ENCODE assay signal across 8 cellular contexts in the genomic region with DNA sequence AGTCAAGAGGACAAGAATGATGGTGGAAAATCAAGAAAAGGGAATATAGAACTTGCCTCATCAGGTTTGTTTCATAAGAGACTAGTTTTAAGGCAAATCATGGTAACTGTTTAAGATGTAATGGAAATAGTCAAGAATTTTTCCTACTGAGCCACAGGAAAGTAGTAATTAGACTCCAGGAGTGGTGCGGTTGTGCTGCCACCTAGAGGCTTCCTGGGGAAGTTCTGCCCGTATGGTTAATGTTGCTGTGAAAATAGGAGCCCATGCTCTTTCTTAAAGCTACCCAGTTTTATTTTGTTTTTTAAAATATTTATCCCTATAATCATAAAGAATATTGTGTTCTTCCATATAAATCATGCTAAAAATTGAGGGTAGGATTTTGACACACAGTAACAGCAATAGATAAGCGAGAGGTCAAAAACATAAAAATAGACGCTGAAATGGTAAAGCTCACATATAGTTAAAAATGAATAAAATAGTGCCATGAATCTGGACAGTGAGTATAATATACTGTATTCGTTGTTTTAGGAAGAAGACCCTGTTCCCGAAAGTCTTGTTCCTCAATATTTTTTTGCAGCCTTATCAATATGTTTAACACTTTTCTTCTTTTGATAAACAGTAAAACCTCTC.
A peak's percentile ranks its signal among the peaks of the same experiment; 100 is the strongest.
DNase-seq lines count a peak whose midpoint lies in the region; ATAC-seq, FAIRE-seq and TF ChIP-seq lines count a peak whose summit lies in the region.

No MANE protein-coding gene starts in this region.

- no peak overlapping the region for H3K4me3 ChIP-seq in MG63
- no peak overlapping the region for H3K4me3 ChIP-seq in SU-DHL-6 (ENCODE audit: insufficient read depth, low read length, poor library complexity, severe bottlenecking)

- H3K9me3 ChIP-seq in MG63 (no peaks in the 10 kb centered on the region), SU-DHL-6 (ENCODE audit: insufficient read depth, low read length) (no peaks in the 10 kb centered on the region)

- H3K9me2 ChIP-seq in SU-DHL-6 (replicated peaks; ENCODE audit: insufficient read depth, low read length), result no peaks in the 10 kb centered on the region

- H2AFZ ChIP-seq in SU-DHL-6 (ENCODE audit: low read depth, low read length, severe bottlenecking), result no peak overlapping the region

- DNase-seq in CMK (ENCODE audit: low read depth) (peak; percentile 21), GM19239 (ENCODE audit: insufficient read length, low spot score) (peak; percentile 30), MG63 (peak; percentile 28), cerebellum (ENCODE audit: low spot score) (peak; percentile 57), left lobe of liver (ENCODE audit: low spot score) (peak; percentile 62)
- DNase-seq in stimulated activated CD8-positive, alpha-beta memory T cell treated with anti-CD3 and anti-CD28 coated beads, Interleukin-15, amount 100 ng/mL, for 24 hours (ENCODE audit: low read depth), result peak; percentile 2

- H3K79me2 ChIP-seq in SU-DHL-6 (ENCODE audit: insufficient read depth, low read length), result no peaks in the 10 kb centered on the region

- no peak overlapping the region for H3K27ac ChIP-seq in SU-DHL-6 (ENCODE audit: low read depth, low read length)

- H3K9ac ChIP-seq in SU-DHL-6 (ENCODE audit: low read length), result no peak overlapping the region

- H3K4me2 ChIP-seq in SU-DHL-6 (ENCODE audit: low read depth, low read length, poor library complexity, severe bottlenecking), result no peak overlapping the region

- peak; percentile 92 for FAIRE-seq in GM19239 (lab: Jason Lieb, UNC)

- H3K36me3 ChIP-seq in MG63 (no peaks in the 10 kb centered on the region; the same call in 1 of the 2 replicates), SU-DHL-6 (ENCODE audit: low read length) (no peaks in the 10 kb centered on the region)

- TF ChIP-seq CTCF in SU-DHL-6 (IDR thresholded peaks at IDR 0.05; ENCODE audit: insufficient read depth, low read length, poor library complexity, severe bottlenecking), result peak; percentile 92

- H3F3A ChIP-seq in SU-DHL-6 (ENCODE audit: insufficient read depth), result no peaks in the 10 kb centered on the region

- H4K20me1 ChIP-seq in SU-DHL-6 (ENCODE audit: low read depth, low read length), result no peaks in the 10 kb centered on the region

- H3K27me3 ChIP-seq in MG63 (no peaks in the 10 kb centered on the region), SU-DHL-6 (ENCODE audit: low read length) (no peaks in the 10 kb centered on the region)

- peak; percentile 88 for ATAC-seq in left lobe of liver
- ATAC-seq in GM21576 (IDR thresholded peaks at IDR 0.05; ENCODE audit: unreplicated experiment), result no peak

Comparison
In these comparisons a context has a peak if more than half of its experiments do, and no peak if none do; other contexts are left out.
1. DNase-seq: peak in every context shown above with its lines; median percentile 62 in left lobe of liver; 57 in cerebellum; 30 in GM19239; 28 in MG63; 21 in CMK; 2 in stimulated activated CD8-positive, alpha-beta memory T cell treated with anti-CD3 and anti-CD28 coated beads, Interleukin-15, amount 100 ng/mL, for 24 hours.